In the genomic region with DNA sequence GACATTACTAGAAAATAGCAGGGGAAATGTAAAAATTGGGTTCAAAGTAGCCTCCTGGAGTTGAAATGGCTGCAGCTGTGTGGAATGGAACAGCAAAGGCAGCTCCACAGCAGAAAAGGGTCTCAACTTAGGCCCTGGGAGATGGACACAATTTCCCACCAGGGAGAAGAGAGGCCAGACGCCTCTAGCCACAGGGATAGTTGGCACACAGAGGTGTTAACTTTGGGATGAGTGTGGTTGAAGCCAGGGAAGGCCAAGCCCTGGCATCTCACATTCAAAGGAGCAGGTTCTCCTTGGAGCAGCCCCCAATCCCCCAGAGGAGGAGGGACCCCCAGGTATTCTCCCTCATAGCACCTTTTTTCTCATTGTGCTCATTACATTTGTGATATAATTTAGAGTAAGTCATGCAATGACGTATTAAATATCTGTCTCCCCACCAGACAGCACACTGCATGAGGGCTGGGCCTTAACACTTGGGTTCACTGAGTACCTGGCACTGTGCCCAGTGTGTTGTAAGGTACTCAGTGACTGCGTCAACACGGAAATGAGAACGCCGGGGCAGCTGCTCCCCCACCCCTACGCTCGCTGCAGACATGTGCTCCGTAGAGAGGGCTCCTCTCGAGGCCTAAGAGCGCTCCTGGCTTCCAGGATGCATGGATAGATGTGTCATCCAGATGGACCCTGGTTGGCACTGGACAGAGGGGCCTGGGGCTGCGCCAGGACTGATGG, we compare ENCODE assay signal across 10 cellular contexts.
DNase-seq lines count a peak whose midpoint lies in the region; ATAC-seq and TF ChIP-seq lines count a peak whose summit lies in the region.
"Had no signal": no experiment of that assay in that cellular context is flagged by ENCODE, and none has a peak within 500 bp of the region (broad histone marks: within the 10 kb centered on the region; RNA-seq: fewer than 3 reads in every experiment).

No MANE protein-coding gene starts in this region.

- ATAC-seq in GM23338 (no peak), GM19455 (IDR thresholded peaks at IDR 0.05; ENCODE audit: unreplicated experiment) (no peak), GM21529 (IDR thresholded peaks at IDR 0.05; ENCODE audit: unreplicated experiment) (no peak)

- no peaks in the 10 kb centered on the region for H4K20me1 ChIP-seq in GM23338 (replicated peaks; ENCODE audit: insufficient read depth)

- no peak overlapping the region for H3K27ac ChIP-seq in GM23338 (ENCODE audit: low read depth)
- H3K27ac ChIP-seq: PC-9 had no signal

- no peaks in the 10 kb centered on the region for H3K27me3 ChIP-seq in GM23338 (ENCODE audit: insufficient read depth)
- H3K27me3 ChIP-seq: dorsolateral prefrontal cortex had no signal

- peaks cover 8% of the 10 kb centered on the region for H3K27me3 Mint-ChIP-seq in GM23338 (ENCODE audit: insufficient read depth, low read depth, poor library complexity)

- H2AFZ ChIP-seq in GM23338, result 0 out of 2 replicates have a peak overlapping the region, but pooled peaks have one; percentile 14
- H2AFZ ChIP-seq: PC-9 had no signal

- no peak overlapping the region for H3K4me2 ChIP-seq in GM23338
- H3K4me2 ChIP-seq: PC-9 had no signal

- peaks cover 22% of the 10 kb centered on the region for H3K4me1 Mint-ChIP-seq in GM23338

- no peaks in the 10 kb centered on the region for H3K36me3 Mint-ChIP-seq in GM23338 (ENCODE audit: low read depth)

- H3F3A ChIP-seq in GM23338 (replicated peaks; ENCODE audit: low read depth), result no peaks in the 10 kb centered on the region

- no peak for DNase-seq in GM23338 (ENCODE audit: low spot score)
- DNase-seq in NCI-H748 (lab: John Stamatoyannopoulos, UW; ENCODE audit: unreplicated experiment), result peak; percentile 99
- peak; percentile 68 for DNase-seq in fibroblast of gingiva (ENCODE audit: low read depth)
- DNase-seq in renal cortical epithelial cell (ENCODE audit: low read depth), result peak; percentile 92
- no peak for DNase-seq in kidney glomerular epithelial cell (lab: John Stamatoyannopoulos, UW)
- no peak for DNase-seq in NCI-H226

- no peaks in the 10 kb centered on the region for H3K79me2 ChIP-seq in GM23338 (replicated peaks; ENCODE audit: insufficient read depth)

- no peak overlapping the region for H3K4me3 ChIP-seq in GM23338
- H3K4me3 ChIP-seq: dorsolateral prefrontal cortex, PC-9 had no signal

- no peaks in the 10 kb centered on the region for H3K9me2 ChIP-seq in GM23338 (ENCODE audit: insufficient read depth)

- H3K4me1 ChIP-seq in GM23338 (ENCODE audit: insufficient read depth), result peaks cover 12% of the 10 kb centered on the region

- no peak for TF ChIP-seq CTCF in GM23338 (conservative IDR thresholded peaks at IDR 0.05; ENCODE audit: low read depth in 2 of 2)

- H3K4me3 Mint-ChIP-seq in GM23338, result no peak overlapping the region

- no peak overlapping the region for H3K27ac Mint-ChIP-seq in GM23338

- no peaks in the 10 kb centered on the region for H3K36me3 ChIP-seq in GM23338 (ENCODE audit: insufficient read depth)

- no peaks in the 10 kb centered on the region for H3K9me3 Mint-ChIP-seq in GM23338

TF ChIP-seq in GM23338, 12 proteins besides CTCF, POLR2A, EP300 and RAD21 (continues in another document):
- TF ChIP-seq NANOG (IDR thresholded peaks at IDR 0.05; ENCODE audit: borderline replicate concordance) (no peak), EZH2 (IDR thresholded peaks at IDR 0.05; ENCODE audit: low read depth, unreplicated experiment) (no peak), CREB1 (CRISPR knock-in tag; IDR thresholded peaks at IDR 0.05; ENCODE audit: low read depth) (no peak), JUNB (IDR thresholded peaks at IDR 0.05; ENCODE audit: unreplicated experiment) (no peak), STAT1 (IDR thresholded peaks at IDR 0.05; ENCODE audit: unreplicated experiment) (no peak), EZH2phosphoT487 (IDR thresholded peaks at IDR 0.05; ENCODE audit: unreplicated experiment) (no peak), ZNF331 (CRISPR knock-in tag; IDR thresholded peaks at IDR 0.05; ENCODE audit: low read depth) (no peak)
- TF ChIP-seq, protein P1, sequence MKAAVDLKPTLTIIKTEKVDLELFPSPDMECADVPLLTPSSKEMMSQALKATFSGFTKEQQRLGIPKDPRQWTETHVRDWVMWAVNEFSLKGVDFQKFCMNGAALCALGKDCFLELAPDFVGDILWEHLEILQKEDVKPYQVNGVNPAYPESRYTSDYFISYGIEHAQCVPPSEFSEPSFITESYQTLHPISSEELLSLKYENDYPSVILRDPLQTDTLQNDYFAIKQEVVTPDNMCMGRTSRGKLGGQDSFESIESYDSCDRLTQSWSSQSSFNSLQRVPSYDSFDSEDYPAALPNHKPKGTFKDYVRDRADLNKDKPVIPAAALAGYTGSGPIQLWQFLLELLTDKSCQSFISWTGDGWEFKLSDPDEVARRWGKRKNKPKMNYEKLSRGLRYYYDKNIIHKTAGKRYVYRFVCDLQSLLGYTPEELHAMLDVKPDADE (IDR thresholded peaks at IDR 0.05), result no peak
- TF ChIP-seq, protein P2, sequence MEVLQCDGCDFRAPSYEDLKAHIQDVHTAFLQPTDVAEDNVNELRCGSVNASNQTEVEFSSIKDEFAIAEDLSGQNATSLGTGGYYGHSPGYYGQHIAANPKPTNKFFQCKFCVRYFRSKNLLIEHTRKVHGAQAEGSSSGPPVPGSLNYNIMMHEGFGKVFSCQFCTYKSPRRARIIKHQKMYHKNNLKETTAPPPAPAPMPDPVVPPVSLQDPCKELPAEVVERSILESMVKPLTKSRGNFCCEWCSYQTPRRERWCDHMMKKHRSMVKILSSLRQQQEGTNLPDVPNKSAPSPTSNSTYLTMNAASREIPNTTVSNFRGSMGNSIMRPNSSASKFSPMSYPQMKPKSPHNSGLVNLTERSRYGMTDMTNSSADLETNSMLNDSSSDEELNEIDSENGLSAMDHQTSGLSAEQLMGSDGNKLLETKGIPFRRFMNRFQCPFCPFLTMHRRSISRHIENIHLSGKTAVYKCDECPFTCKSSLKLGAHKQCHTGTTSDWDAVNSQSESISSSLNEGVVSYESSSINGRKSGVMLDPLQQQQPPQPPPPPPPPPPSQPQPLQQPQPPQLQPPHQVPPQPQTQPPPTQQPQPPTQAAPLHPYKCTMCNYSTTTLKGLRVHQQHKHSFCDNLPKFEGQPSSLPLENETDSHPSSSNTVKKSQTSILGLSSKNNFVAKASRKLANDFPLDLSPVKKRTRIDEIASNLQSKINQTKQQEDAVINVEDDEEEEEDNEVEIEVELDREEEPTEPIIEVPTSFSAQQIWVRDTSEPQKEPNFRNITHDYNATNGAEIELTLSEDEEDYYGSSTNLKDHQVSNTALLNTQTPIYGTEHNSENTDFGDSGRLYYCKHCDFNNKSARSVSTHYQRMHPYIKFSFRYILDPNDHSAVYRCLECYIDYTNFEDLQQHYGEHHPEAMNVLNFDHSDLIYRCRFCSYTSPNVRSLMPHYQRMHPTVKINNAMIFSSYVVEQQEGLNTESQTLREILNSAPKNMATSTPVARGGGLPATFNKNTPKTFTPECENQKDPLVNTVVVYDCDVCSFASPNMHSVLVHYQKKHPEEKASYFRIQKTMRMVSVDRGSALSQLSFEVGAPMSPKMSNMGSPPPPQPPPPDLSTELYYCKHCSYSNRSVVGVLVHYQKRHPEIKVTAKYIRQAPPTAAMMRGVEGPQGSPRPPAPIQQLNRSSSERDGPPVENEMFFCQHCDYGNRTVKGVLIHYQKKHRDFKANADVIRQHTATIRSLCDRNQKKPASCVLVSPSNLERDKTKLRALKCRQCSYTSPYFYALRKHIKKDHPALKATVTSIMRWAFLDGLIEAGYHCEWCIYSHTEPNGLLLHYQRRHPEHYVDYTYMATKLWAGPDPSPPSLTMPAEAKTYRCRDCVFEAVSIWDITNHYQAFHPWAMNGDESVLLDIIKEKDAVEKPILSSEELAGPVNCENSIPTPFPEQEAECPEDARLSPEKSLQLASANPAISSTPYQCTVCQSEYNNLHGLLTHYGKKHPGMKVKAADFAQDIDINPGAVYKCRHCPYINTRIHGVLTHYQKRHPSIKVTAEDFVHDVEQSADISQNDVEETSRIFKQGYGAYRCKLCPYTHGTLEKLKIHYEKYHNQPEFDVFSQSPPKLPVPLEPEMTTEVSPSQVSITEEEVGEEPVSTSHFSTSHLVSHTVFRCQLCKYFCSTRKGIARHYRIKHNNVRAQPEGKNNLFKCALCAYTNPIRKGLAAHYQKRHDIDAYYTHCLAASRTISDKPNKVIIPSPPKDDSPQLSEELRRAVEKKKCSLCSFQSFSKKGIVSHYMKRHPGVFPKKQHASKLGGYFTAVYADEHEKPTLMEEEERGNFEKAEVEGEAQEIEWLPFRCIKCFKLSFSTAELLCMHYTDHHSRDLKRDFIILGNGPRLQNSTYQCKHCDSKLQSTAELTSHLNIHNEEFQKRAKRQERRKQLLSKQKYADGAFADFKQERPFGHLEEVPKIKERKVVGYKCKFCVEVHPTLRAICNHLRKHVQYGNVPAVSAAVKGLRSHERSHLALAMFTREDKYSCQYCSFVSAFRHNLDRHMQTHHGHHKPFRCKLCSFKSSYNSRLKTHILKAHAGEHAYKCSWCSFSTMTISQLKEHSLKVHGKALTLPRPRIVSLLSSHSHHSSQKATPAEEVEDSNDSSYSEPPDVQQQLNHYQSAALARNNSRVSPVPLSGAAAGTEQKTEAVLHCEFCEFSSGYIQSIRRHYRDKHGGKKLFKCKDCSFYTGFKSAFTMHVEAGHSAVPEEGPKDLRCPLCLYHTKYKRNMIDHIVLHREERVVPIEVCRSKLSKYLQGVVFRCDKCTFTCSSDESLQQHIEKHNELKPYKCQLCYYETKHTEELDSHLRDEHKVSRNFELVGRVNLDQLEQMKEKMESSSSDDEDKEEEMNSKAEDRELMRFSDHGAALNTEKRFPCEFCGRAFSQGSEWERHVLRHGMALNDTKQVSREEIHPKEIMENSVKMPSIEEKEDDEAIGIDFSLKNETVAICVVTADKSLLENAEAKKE (CRISPR knock-in tag; IDR thresholded peaks at IDR 0.05), result no peak

Comparison
In these comparisons a context has a peak if more than half of its experiments do, and no peak if none do; other contexts are left out.
1. DNase-seq: peak in NCI-H748 (single experiment), fibroblast of gingiva (single experiment) and renal cortical epithelial cell (single experiment); none in GM23338 (single experiment), kidney glomerular epithelial cell (single experiment) and NCI-H226 (single experiment).